In the genomic region with DNA sequence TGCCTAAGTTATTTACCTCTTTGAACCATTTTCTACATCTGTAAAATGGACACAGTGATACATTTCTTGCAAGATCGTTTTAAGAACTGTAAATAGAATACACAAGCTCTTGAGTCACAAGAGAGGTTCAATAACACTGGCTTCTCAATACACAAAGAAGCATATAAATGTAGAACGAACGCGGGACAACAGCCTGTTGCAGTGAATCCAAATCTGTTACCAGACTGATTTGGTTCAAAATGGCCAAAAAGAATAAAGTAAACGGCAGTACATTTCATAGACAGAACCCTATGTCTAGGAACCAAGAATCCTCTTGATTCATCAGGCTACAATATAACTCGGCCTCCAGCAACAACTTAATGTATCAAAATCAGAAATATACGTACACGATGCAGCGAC, we compare ENCODE assay signal across 8 cellular contexts.
DNase-seq lines count a peak whose midpoint lies in the region; ATAC-seq and TF ChIP-seq lines count a peak whose summit lies in the region.

No MANE protein-coding gene starts in this region.

- H3K27me3 ChIP-seq in brain microvascular endothelial cell (replicated peaks) (no peaks in the 10 kb centered on the region), mucosa of stomach (ENCODE audit: control insufficient read depth, insufficient read depth, low read length) (no peaks in the 10 kb centered on the region)

- TF ChIP-seq CTCF in brain microvascular endothelial cell (IDR thresholded peaks at IDR 0.05; ENCODE audit: low read depth, low read length, missing control alignments) = no peak

- H3K9ac ChIP-seq in mucosa of stomach (ENCODE audit: low read length) = peak overlapping the region; percentile 98

- H3K27ac ChIP-seq in brain microvascular endothelial cell = peak overlapping the region; percentile 96

- peaks cover 8% of the 10 kb centered on the region for H3K4me1 ChIP-seq in mucosa of stomach (ENCODE audit: control insufficient read depth, insufficient read depth, low read length)

- no peak for DNase-seq in brain microvascular endothelial cell
- no peak for DNase-seq in NCI-H226
- no peak for DNase-seq in effector CD4-positive, alpha-beta T cell

- ATAC-seq in GM18907 (IDR thresholded peaks at IDR 0.05; ENCODE audit: unreplicated experiment) (peak; percentile 22), HG03175 (IDR thresholded peaks at IDR 0.05; ENCODE audit: unreplicated experiment) (peak; percentile 27), GM21526 (IDR thresholded peaks at IDR 0.05; ENCODE audit: low FRiP score, unreplicated experiment) (no peak), GM18870 (IDR thresholded peaks at IDR 0.05; ENCODE audit: unreplicated experiment) (no peak)

- no peaks in the 10 kb centered on the region for H3K9me3 ChIP-seq in mucosa of stomach (ENCODE audit: control insufficient read depth, low read length)

- H3K4me3 ChIP-seq in brain microvascular endothelial cell (ENCODE audit: low read depth, low read length) (peak overlapping the region; percentile 100), mucosa of stomach (ENCODE audit: low read length) (peak overlapping the region; percentile 99)

- in situ Hi-C loops in brain microvascular endothelial cell (cut with HindIII; ENCODE audit: low pct_ligation_motif_present, low sequenced_read_pairs) = no loop called here

- H3K36me3 ChIP-seq in brain microvascular endothelial cell (replicated peaks) = no peaks in the 10 kb centered on the region
- no peaks in the 10 kb centered on the region for H3K36me3 ChIP-seq in mucosa of stomach (ENCODE audit: control insufficient read depth, insufficient read depth, low read length)

Comparison
In these comparisons a context has a peak if more than half of its experiments do, and no peak if none do; other contexts are left out.
1. ATAC-seq: peak in GM18907 (single experiment) and HG03175 (single experiment); none in GM21526 (single experiment) and GM18870 (single experiment).